ENCODE assay signal across 2 cellular contexts in genomic region chr9:37419204-37419603, GRCh38.
TF ChIP-seq lines count a peak whose summit lies in the region.

No MANE protein-coding gene starts in this region.

TF ChIP-seq in liver, 16 proteins besides CTCF, POLR2A, EP300 and RAD21:
- no peak for TF ChIP-seq GABPA (IDR thresholded peaks at IDR 0.05 in 1 of 2, conservative IDR thresholded peaks at IDR 0.05 in 1 of 2)
- TF ChIP-seq EGR1 (IDR thresholded peaks at IDR 0.05; ENCODE audit: low read depth in 2 of 2), result no peak
- no peak for TF ChIP-seq FOXA1 (IDR thresholded peaks at IDR 0.05)
- TF ChIP-seq MAX (IDR thresholded peaks at IDR 0.05), result no peak
- no peak for TF ChIP-seq FOXA2 (IDR thresholded peaks at IDR 0.05)
- no peak for TF ChIP-seq HNF4G (IDR thresholded peaks at IDR 0.05)
- no peak for TF ChIP-seq ZBTB33 (IDR thresholded peaks at IDR 0.05)
- no peak for TF ChIP-seq REST (IDR thresholded peaks at IDR 0.05)
- TF ChIP-seq JUND (IDR thresholded peaks at IDR 0.05), result no peak
- TF ChIP-seq SP1 (IDR thresholded peaks at IDR 0.05), result no peak
- no peak for TF ChIP-seq ATF3 (IDR thresholded peaks at IDR 0.05)
- TF ChIP-seq NR2F2 (IDR thresholded peaks at IDR 0.05), result no peak
- TF ChIP-seq RXRA (IDR thresholded peaks at IDR 0.05), result no peak

TF ChIP-seq in SK-N-SH, 30 proteins besides CTCF, POLR2A, EP300 and RAD21:
- TF ChIP-seq SMC3 (IDR thresholded peaks at IDR 0.05; ENCODE audit: low read depth, low read length) (no peak), RFX5 (IDR thresholded peaks at IDR 0.05; ENCODE audit: low read length) (no peak), GABPA (IDR thresholded peaks at IDR 0.05; ENCODE audit: low read depth) (no peak), NRF1 (IDR thresholded peaks at IDR 0.05; ENCODE audit: low read depth, low read length) (no peak)
TF ChIP-seq in SK-N-SH: peak in this region for 0.
